ENCODE assay signal across 1 cellular context in the genomic region with DNA sequence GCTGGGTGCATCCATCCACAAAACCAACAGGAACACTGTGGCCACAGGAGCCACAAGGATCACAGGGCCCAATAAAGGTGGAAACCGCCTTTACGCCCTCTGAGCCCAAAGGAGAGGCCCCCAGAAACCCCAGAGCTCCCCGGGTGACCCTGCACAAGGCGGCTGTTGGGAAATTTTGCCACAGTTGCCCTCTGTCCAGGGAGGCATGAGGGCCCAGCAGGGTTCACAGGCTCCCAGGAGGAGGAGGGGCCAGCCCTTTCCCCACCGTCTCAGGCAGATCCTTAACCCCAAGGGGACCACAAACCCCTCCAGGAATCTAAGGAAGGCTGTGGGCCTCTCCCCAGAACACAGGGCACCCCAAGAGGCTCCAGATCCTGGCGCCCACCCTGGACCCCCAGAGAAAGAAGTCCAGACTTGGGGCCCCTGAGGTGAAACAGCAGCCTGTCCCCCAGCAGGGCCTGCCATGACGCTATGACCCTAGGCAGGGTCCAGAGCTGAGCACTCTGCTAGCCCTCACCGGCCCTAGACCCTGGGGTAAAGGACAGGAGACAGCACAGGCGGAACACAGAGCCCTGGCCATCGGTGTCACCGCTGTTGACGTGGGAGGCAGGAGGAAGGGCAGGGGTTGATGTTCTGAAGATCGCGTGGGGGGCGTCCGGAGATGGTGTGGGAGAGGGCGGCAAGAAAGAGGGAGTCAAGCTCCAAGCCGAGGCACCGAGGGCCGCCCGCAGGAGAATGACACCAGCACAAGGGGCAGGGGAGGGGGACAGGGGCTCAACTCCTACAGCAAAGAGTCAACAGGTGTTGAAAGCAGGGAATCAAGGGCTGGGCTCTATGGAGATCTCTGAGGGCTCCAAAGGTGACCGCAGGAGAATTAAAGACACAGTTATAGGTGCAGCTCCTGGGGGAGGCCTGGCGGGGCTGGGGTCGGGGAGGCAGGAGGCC.
TF ChIP-seq lines count a peak whose summit lies in the region.

No MANE protein-coding gene starts in this region.

TF ChIP-seq in H1, 55 proteins besides CTCF, POLR2A, EP300 and RAD21:
- no peak for TF ChIP-seq TEAD4 (IDR thresholded peaks at IDR 0.05; ENCODE audit: low read depth, low read length)
